ENCODE assay signal across 8 cellular contexts in the genomic region with DNA sequence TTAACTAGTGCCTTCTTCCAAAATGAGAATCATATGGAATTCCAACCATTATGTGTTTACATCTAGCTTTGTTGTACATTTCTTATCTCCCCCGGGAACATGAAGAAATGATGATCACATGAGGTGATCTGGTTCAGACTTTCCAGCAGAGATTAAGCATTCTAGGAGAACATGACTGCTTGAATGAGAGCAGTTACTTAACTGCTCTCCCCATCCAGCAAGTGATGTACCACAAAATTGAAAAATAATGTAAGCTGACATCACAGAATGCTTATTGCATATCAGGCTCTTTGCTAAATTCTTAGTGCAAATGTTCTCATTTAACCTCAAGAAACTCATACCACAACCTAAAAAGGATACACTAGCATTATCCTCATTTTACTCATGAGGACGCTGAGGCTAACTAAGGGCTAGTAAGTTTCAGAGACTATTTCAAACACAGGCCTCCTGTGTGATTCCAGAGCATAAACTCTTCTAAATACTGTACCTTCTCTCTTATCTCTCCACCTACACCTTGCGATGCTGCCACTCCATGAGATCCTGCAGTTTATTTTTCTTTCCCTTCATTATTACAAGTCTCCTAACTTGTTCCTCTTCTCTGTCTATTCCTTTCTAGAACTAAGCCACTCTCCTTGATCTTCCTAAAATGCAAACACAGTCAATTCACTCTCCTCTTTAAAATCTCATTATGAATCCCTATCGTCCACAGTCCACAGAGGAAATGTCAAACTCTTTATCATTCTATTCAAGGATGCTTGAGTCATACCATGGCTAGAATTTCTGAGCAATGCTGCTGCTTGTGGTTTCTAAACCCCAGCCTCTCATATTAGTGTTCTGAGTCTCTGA.
A peak's percentile ranks its signal among the peaks of the same experiment; 100 is the strongest.
DNase-seq lines count a peak whose midpoint lies in the region; ATAC-seq and TF ChIP-seq lines count a peak whose summit lies in the region.

No MANE protein-coding gene starts in this region.

- H4K20me1 ChIP-seq in fibroblast of lung (ENCODE audit: control insufficient read depth, extremely low read depth, insufficient read depth, low read length), result no peaks in the 10 kb centered on the region

- H3K9ac ChIP-seq in fibroblast of lung (ENCODE audit: insufficient read depth, low read length) (no peak overlapping the region), colonic mucosa (ENCODE audit: low read depth in 2 of 2, low read length in 2 of 2) (no peak overlapping the region)

- peak; percentile 78 for DNase-seq in GM04503 (ENCODE audit: low read depth)
- DNase-seq in HT1080 (ENCODE audit: low read depth), result peak; percentile 90
- DNase-seq in fibroblast of lung (ENCODE audit: low read depth in 2 of 2), result peak; percentile 87 to 99
- no peak for DNase-seq in NAMALWA (ENCODE audit: low spot score)
- no peak for DNase-seq in NCI-H1105 treated with DMSO at 0.1 percent for 48 hours (lab: John Stamatoyannopoulos, UW)
- no peak for DNase-seq in colonic mucosa
- DNase-seq in activated gamma-delta T cell (lab: John Stamatoyannopoulos, UW), result no peak

- H3K4me1 ChIP-seq in fibroblast of lung (ENCODE audit: control insufficient read depth, extremely low read depth, insufficient read depth, low read length) (peaks cover 6% of the 10 kb centered on the region), colonic mucosa (no peaks in the 10 kb centered on the region)

- H3K4me3 ChIP-seq in fibroblast of lung (replicated peaks in 1 of 4; ENCODE audit: control extremely low read depth in 1 of 4, insufficient read depth in 1 of 4, low read depth in 3 of 4, low read length in 4 of 4), result no peak overlapping the region
- H3K4me3 ChIP-seq in colonic mucosa, result no peak overlapping the region

- H3K9me3 ChIP-seq in fibroblast of lung (ENCODE audit: control insufficient read depth, insufficient read depth, low read depth, low read length), result no peaks in the 10 kb centered on the region
- no peaks in the 10 kb centered on the region for H3K9me3 ChIP-seq in colonic mucosa

- H3K79me2 ChIP-seq in fibroblast of lung (ENCODE audit: control insufficient read depth, insufficient read depth, low read length), result no peaks in the 10 kb centered on the region

- intact Hi-C loops in colonic mucosa (cut with DNase I), result no loop called here

- peak; percentile 75 for ATAC-seq in GM21576 (IDR thresholded peaks at IDR 0.05; ENCODE audit: unreplicated experiment)

- H3K36me3 ChIP-seq in fibroblast of lung (ENCODE audit: control insufficient read depth, insufficient read depth, low read length), result no peaks in the 10 kb centered on the region
- H3K36me3 ChIP-seq in colonic mucosa, result no peaks in the 10 kb centered on the region

- H3K27ac ChIP-seq in fibroblast of lung (ENCODE audit: insufficient read depth, low read length), result no peak overlapping the region
- H3K27ac ChIP-seq in colonic mucosa, result no peak overlapping the region

- H3K4me2 ChIP-seq in fibroblast of lung (ENCODE audit: extremely low read depth, insufficient read depth, low read length), result no peak overlapping the region

- no peak overlapping the region for H2AFZ ChIP-seq in fibroblast of lung (ENCODE audit: low read length)

- TF ChIP-seq CTCF in fibroblast of lung (conservative IDR thresholded peaks at IDR 0.05 in 1 of 2, IDR thresholded peaks at IDR 0.05 in 1 of 2; ENCODE audit: low read depth in 1 of 2, low read length in 2 of 2), result peak in 1 of 2 donors; percentile 0
- no peak for TF ChIP-seq CTCF in colonic mucosa (IDR thresholded peaks at IDR 0.05)

- H3K27me3 ChIP-seq in fibroblast of lung (ENCODE audit: control insufficient read depth, insufficient read depth, low read length) (no peaks in the 10 kb centered on the region), colonic mucosa (no peaks in the 10 kb centered on the region)

Comparison
In these comparisons a context has a peak if more than half of its experiments do, and no peak if none do; other contexts are left out.
1. DNase-seq: peak in GM04503 (single experiment), HT1080 (single experiment) and fibroblast of lung (2 of 2); none in NAMALWA (single experiment), NCI-H1105 treated with DMSO at 0.1 percent for 48 hours (single experiment), colonic mucosa (single experiment) and activated gamma-delta T cell (single experiment).